11 cellular contexts compared by ENCODE assay signal in genomic region chr2:32715391-32715841, GRCh38.
DNase-seq lines count a peak whose midpoint lies in the region; ATAC-seq and TF ChIP-seq lines count a peak whose summit lies in the region.
"Had no signal": no experiment of that assay in that cellular context is flagged by ENCODE, and none has a peak within 500 bp of the region (broad histone marks: within the 10 kb centered on the region; RNA-seq: fewer than 3 reads in every experiment).

No MANE protein-coding gene starts in this region.

- no peak overlapping the region for H4K8ac ChIP-seq in neuronal stem cell (ENCODE audit: low read depth, low read length)

- H3K4me1 ChIP-seq in OCI-LY3 (ENCODE audit: low read length): peaks cover 33% of the 10 kb centered on the region
- no peaks in the 10 kb centered on the region for H3K4me1 ChIP-seq in neuronal stem cell (ENCODE audit: control insufficient read depth in 2 of 2, insufficient read depth in 1 of 2, low read depth in 1 of 2, low read length in 2 of 2)

- no peaks in the 10 kb centered on the region for H4K20me1 ChIP-seq in OCI-LY3 (ENCODE audit: insufficient read depth, low read length)

- H3K4me2 ChIP-seq in OCI-LY3 (ENCODE audit: low read length) (peak overlapping the region; percentile 66), neuronal stem cell (ENCODE audit: insufficient read depth, low read length, poor library complexity, severe bottlenecking) (no peak overlapping the region)

- H2AK5ac ChIP-seq in neuronal stem cell (ENCODE audit: low read depth, low read length): no peak overlapping the region

- H3K4me1 Mint-ChIP-seq in activated T-cell treated with anti-CD3 and anti-CD28 coated beads, Interleukin-2, amount 50 U/mL, for 4 hours (ENCODE audit: low read depth): peaks cover 15% of the 10 kb centered on the region
- peaks cover 20% of the 10 kb centered on the region for H3K4me1 Mint-ChIP-seq in stimulated activated effector memory CD8-positive, alpha-beta T cell treated with anti-CD3 and anti-CD28 coated beads, Interleukin-12 subunit alpha, Interleukin-12 subunit beta, amount 100 ng/mL, for 72 hours

- H3K79me2 ChIP-seq in OCI-LY3 (ENCODE audit: low read length): no peaks in the 10 kb centered on the region

- WGBS in neuronal stem cell (ENCODE audit: extremely low coverage in 2 of 2, insufficient read length in 2 of 2, insufficient replicate concordance in 1 of 2), 2 donors: no CpG with 5 or more reads among the region's 4 CpGs

- no peaks in the 10 kb centered on the region for H3K27me3 ChIP-seq in OCI-LY3 (ENCODE audit: low read depth, low read length)
- H3K27me3 ChIP-seq in neuronal stem cell (ENCODE audit: control insufficient read depth in 3 of 3, insufficient read depth in 3 of 3, low read depth in 1 of 3, low read length in 3 of 3): no peaks in the 10 kb centered on the region

- peak overlapping the region; percentile 11; the same call in 1 of the 2 replicates for H3K9ac ChIP-seq in OCI-LY3 (ENCODE audit: low read length)
- no peak overlapping the region for H3K9ac ChIP-seq in neuronal stem cell (ENCODE audit: low read depth, low read length, poor library complexity)

- H3K36me3 ChIP-seq in OCI-LY3 (replicated peaks; ENCODE audit: low read depth, low read length): peaks cover 4% of the 10 kb centered on the region
- H3K36me3 ChIP-seq in neuronal stem cell (replicated peaks in 1 of 2; ENCODE audit: control insufficient read depth in 2 of 2, insufficient read depth in 2 of 2, low read length in 2 of 2): no peaks in the 10 kb centered on the region

- no peak overlapping the region for H2BK15ac ChIP-seq in neuronal stem cell (ENCODE audit: low read length)

- H3K4ac ChIP-seq in neuronal stem cell (ENCODE audit: low read length): no peak overlapping the region

- no peak overlapping the region for H2BK120ac ChIP-seq in neuronal stem cell (ENCODE audit: low read depth, low read length)

- no peak overlapping the region for H2BK5ac ChIP-seq in neuronal stem cell (ENCODE audit: low read length)

- 0 out of 2 replicates have a peak, but pooled peaks cover 4% of the 10 kb centered on the region for H3K9me3 ChIP-seq in OCI-LY3 (ENCODE audit: insufficient read depth, low read length)
- no peaks in the 10 kb centered on the region for H3K9me3 ChIP-seq in neuronal stem cell (replicated peaks in 1 of 2; ENCODE audit: control insufficient read depth in 2 of 2, insufficient read depth in 1 of 2, low read depth in 1 of 2, low read length in 2 of 2)

- TF ChIP-seq CTCF in OCI-LY3 (IDR thresholded peaks at IDR 0.05; ENCODE audit: low read depth, low read length): no peak

- H3K9me3 Mint-ChIP-seq in activated T-cell treated with anti-CD3 and anti-CD28 coated beads, Interleukin-2, amount 50 U/mL, for 4 hours: peaks cover 5% of the 10 kb centered on the region
- H3K9me3 Mint-ChIP-seq in stimulated activated effector memory CD8-positive, alpha-beta T cell treated with anti-CD3 and anti-CD28 coated beads, Interleukin-12 subunit alpha, Interleukin-12 subunit beta, amount 100 ng/mL, for 72 hours: peaks cover 3% of the 10 kb centered on the region

- ATAC-seq in activated T-cell treated with anti-CD3 and anti-CD28 coated beads, Interleukin-2, amount 50 U/mL, for 4 hours: peak; percentile 58 to 89
- ATAC-seq in HG02759 (IDR thresholded peaks at IDR 0.05; ENCODE audit: unreplicated experiment): peak; percentile 91
- peak; percentile 97 for ATAC-seq in stimulated activated effector memory CD8-positive, alpha-beta T cell treated with anti-CD3 and anti-CD28 coated beads, Interleukin-12 subunit alpha, Interleukin-12 subunit beta, amount 100 ng/mL, for 72 hours

- peaks cover 48% of the 10 kb centered on the region for H3K36me3 Mint-ChIP-seq in activated T-cell treated with anti-CD3 and anti-CD28 coated beads, Interleukin-2, amount 50 U/mL, for 4 hours (ENCODE audit: insufficient read depth)
- H3K36me3 Mint-ChIP-seq in stimulated activated effector memory CD8-positive, alpha-beta T cell treated with anti-CD3 and anti-CD28 coated beads, Interleukin-12 subunit alpha, Interleukin-12 subunit beta, amount 100 ng/mL, for 72 hours: peaks cover 52% of the 10 kb centered on the region

- H3K79me1 ChIP-seq in neuronal stem cell (ENCODE audit: low read depth, low read length): no peaks in the 10 kb centered on the region

- peak overlapping the region; percentile 64 for H3K27ac Mint-ChIP-seq in stimulated activated effector memory CD8-positive, alpha-beta T cell treated with anti-CD3 and anti-CD28 coated beads, Interleukin-12 subunit alpha, Interleukin-12 subunit beta, amount 100 ng/mL, for 72 hours

- no peaks in the 10 kb centered on the region for H3K27me3 Mint-ChIP-seq in activated T-cell treated with anti-CD3 and anti-CD28 coated beads, Interleukin-2, amount 50 U/mL, for 4 hours (ENCODE audit: low read depth)

- H3K4me3 ChIP-seq in OCI-LY3 (ENCODE audit: low read length) (peak overlapping the region; percentile 41), neuronal stem cell (ENCODE audit: low read length in 2 of 2) (no peak overlapping the region)

- no peak overlapping the region for H2BK12ac ChIP-seq in neuronal stem cell (ENCODE audit: low read length)

- TF ChIP-seq POLR2A in erythroblast (IDR thresholded peaks at IDR 0.05; ENCODE audit: low read length): no peak

- H2AFZ ChIP-seq in OCI-LY3 (ENCODE audit: low read depth, low read length): no peak overlapping the region
- H2AFZ ChIP-seq in neuronal stem cell (ENCODE audit: low read length): no peak overlapping the region

- H3K4me3 Mint-ChIP-seq in activated T-cell treated with anti-CD3 and anti-CD28 coated beads, Interleukin-2, amount 50 U/mL, for 4 hours: no peak overlapping the region
- H3K4me3 Mint-ChIP-seq in stimulated activated effector memory CD8-positive, alpha-beta T cell treated with anti-CD3 and anti-CD28 coated beads, Interleukin-12 subunit alpha, Interleukin-12 subunit beta, amount 100 ng/mL, for 72 hours: peak overlapping the region; percentile 7

- H3K23ac ChIP-seq in neuronal stem cell (ENCODE audit: low read depth, low read length, poor library complexity): no peak overlapping the region

- H3K27ac ChIP-seq in OCI-LY3 (ENCODE audit: low read length) (peak overlapping the region; percentile 79), neuronal stem cell (replicated peaks; ENCODE audit: low read length) (no peak overlapping the region)
- H3K27ac ChIP-seq: HL-60 had no signal

- no peak overlapping the region for H3K18ac ChIP-seq in neuronal stem cell (ENCODE audit: low read length)

- H3K14ac ChIP-seq in neuronal stem cell (ENCODE audit: low read length): no peak overlapping the region

- no peak overlapping the region for H4K91ac ChIP-seq in neuronal stem cell (ENCODE audit: low read depth, low read length, poor library complexity)

- no peak for DNase-seq in activated T-cell treated with anti-CD3 and anti-CD28 coated beads, Interleukin-2, amount 50 U/mL, for 4 hours
- DNase-seq in activated T-cell treated with anti-CD3 and anti-CD28 coated beads for 4 hours (no peak), cortex of kidney (lab: John Stamatoyannopoulos, UW) (no peak), erythroblast (lab: John Stamatoyannopoulos, UW) (no peak), neuronal stem cell (ENCODE audit: low spot score) (no peak)
- no peak for DNase-seq in stimulated activated effector memory CD8-positive, alpha-beta T cell treated with anti-CD3 and anti-CD28 coated beads, Interleukin-12 subunit alpha, Interleukin-12 subunit beta, amount 100 ng/mL, for 72 hours (ENCODE audit: low spot score in 2 of 2)
- DNase-seq: kidney glomerular epithelial cell; stimulated activated CD4-positive, alpha-beta T cell treated with anti-CD3 and anti-CD28 coated beads, Interleukin-1b, Interleukin-23, amount 100 ng/mL, for 48 hours had no signal
